20 cellular contexts compared by ENCODE assay signal in the genomic region with DNA sequence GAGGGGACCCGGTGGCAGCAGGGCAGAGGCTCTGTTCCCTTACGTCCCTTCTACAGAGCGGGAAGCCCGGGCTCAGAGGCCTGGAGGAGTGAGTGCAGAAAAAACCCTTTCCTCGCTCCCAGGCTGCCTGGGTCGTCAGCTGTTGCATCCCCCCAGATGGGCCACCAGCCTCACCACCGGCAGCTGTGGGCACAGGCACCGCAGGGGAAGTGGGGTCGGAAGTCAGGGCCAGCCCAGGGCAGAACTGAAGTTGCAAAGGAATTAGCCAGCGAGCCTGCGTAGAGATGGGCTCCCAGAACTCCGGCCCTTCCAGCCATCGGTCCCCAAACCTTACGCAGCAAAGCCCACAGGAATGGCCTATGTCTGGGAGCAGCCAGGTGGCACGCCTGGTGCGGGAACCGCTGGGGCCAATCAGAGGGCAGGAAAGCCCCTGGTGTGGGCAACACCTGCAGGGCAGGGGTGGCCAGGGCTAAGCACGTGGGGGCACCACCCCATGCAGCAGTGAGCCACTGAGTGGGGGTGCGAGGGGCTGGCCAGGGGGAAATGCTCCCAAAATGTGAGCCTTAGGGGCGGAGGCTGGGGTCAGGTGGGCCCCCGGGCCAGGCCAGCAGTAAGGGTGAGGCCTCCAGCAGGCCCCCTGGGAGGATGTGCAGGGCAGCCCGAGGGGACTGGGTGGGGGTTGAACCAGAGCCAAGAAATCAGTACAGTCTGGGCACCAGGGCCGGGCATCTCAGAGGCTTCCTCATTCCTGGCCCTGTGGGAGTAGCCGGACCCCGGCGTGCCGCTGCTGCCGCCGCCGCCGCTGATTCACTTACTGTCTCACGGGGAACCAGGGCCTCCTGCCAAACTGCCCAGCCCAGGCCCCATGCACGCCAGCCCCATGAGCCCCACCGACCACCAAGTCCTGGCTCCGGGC. TPM values are rescaled to one million over a fixed set of nuclear protein-coding genes. Genes with fewer than 3 reads are reported as not detected.
DNase-seq lines count a peak whose midpoint lies in the region; ATAC-seq, FAIRE-seq and TF ChIP-seq lines count a peak whose summit lies in the region.
"Had no signal": no experiment of that assay in that cellular context is flagged by ENCODE, and none has a peak within 500 bp of the region (broad histone marks: within the 10 kb centered on the region; RNA-seq: fewer than 3 reads in every experiment).

No MANE protein-coding gene starts in this region.

- no peaks in the 10 kb centered on the region for H3K36me3 ChIP-seq in brain microvascular endothelial cell (replicated peaks)

- peaks cover 4% of the 10 kb centered on the region for H3K36me3 Mint-ChIP-seq in chondrocyte (ENCODE audit: low read depth)
- H3K36me3 Mint-ChIP-seq in activated T-helper 17 cell treated with anti-CD3 and anti-CD28 coated beads, Interleukin-2, amount 50 U/mL, for 72 hours (ENCODE audit: low read depth), result no peaks in the 10 kb centered on the region
- H3K36me3 Mint-ChIP-seq: natural killer cell had no signal

- H3K27me3 ChIP-seq in brain microvascular endothelial cell (replicated peaks), result no peaks in the 10 kb centered on the region

- no peak overlapping the region for H3K27ac ChIP-seq in brain microvascular endothelial cell
- H3K27ac ChIP-seq: GM23248 had no signal

- peak; percentile 76 for DNase-seq in HK-2 (ENCODE audit: unreplicated experiment)
- DNase-seq in RCC 7860 (ENCODE audit: low spot score), result peak; percentile 88
- no peak for DNase-seq in chondrocyte (ENCODE audit: low spot score)
- DNase-seq in renal cortical epithelial cell (ENCODE audit: low read depth), result peak; percentile 30
- no peak for DNase-seq in NCI-H2107 (lab: John Stamatoyannopoulos, UW)
- DNase-seq in brain microvascular endothelial cell, result no peak
- DNase-seq: activated CD4-positive, alpha-beta T cell treated with anti-CD3 and anti-CD28 coated beads for 1 hour; activated naive CD8-positive, alpha-beta T cell treated with anti-CD3 and anti-CD28 coated beads, Interleukin-2, amount 50 U/mL, for 24 hours; activated T-cell treated with anti-CD3 and anti-CD28 coated beads for 4 hours; foreskin fibroblast; GM23248; natural killer cell; NCI-H1436 treated with DMSO at 0.1 percent for 48 hours; NCI-H526 had no signal

- peak overlapping the region; percentile 49 for H3K27ac Mint-ChIP-seq in chondrocyte (ENCODE audit: unreplicated experiment)
- H3K27ac Mint-ChIP-seq in activated T-helper 17 cell treated with anti-CD3 and anti-CD28 coated beads, Interleukin-2, amount 50 U/mL, for 72 hours, result no peak overlapping the region
- H3K27ac Mint-ChIP-seq: activated naive CD8-positive, alpha-beta T cell treated with anti-CD3 and anti-CD28 coated beads, Interleukin-2, amount 50 U/mL, for 24 hours; natural killer cell had no signal

- H3K4me3 ChIP-seq in brain microvascular endothelial cell (ENCODE audit: low read depth, low read length), result no peak overlapping the region
- H3K4me3 ChIP-seq: GM23248 had no signal

- ATAC-seq in HG02840 (IDR thresholded peaks at IDR 0.05; ENCODE audit: low FRiP score, unreplicated experiment), result no peak
- ATAC-seq in activated T-helper 17 cell treated with anti-CD3 and anti-CD28 coated beads, Interleukin-2, amount 50 U/mL, for 72 hours (replicated peaks), result no peak
- ATAC-seq: activated naive CD8-positive, alpha-beta T cell treated with anti-CD3 and anti-CD28 coated beads, Interleukin-2, amount 50 U/mL, for 24 hours had no signal

- FAIRE-seq in RCC 7860 (lab: Jason Lieb, UNC), result peak; percentile 73
- FAIRE-seq: HTR-8/SVneo, islet of Langerhans had no signal

- in situ Hi-C loops in brain microvascular endothelial cell (cut with HindIII; ENCODE audit: low pct_ligation_motif_present, low sequenced_read_pairs), result no loop called here

- peaks cover 5% of the 10 kb centered on the region for H3K9me3 Mint-ChIP-seq in chondrocyte (ENCODE audit: low read depth)
- peaks cover 5% of the 10 kb centered on the region for H3K9me3 Mint-ChIP-seq in activated T-helper 17 cell treated with anti-CD3 and anti-CD28 coated beads, Interleukin-2, amount 50 U/mL, for 72 hours
- H3K9me3 Mint-ChIP-seq: natural killer cell had no signal

- H3K27me3 Mint-ChIP-seq in chondrocyte (ENCODE audit: low read depth), result peaks cover 9% of the 10 kb centered on the region
- H3K27me3 Mint-ChIP-seq in activated T-helper 17 cell treated with anti-CD3 and anti-CD28 coated beads, Interleukin-2, amount 50 U/mL, for 72 hours, result peaks cover 10% of the 10 kb centered on the region
- H3K27me3 Mint-ChIP-seq: activated naive CD8-positive, alpha-beta T cell treated with anti-CD3 and anti-CD28 coated beads, Interleukin-2, amount 50 U/mL, for 24 hours had no signal

- peaks cover 9% of the 10 kb centered on the region for H3K4me1 Mint-ChIP-seq in chondrocyte (ENCODE audit: low read depth)
- no peaks in the 10 kb centered on the region for H3K4me1 Mint-ChIP-seq in activated T-helper 17 cell treated with anti-CD3 and anti-CD28 coated beads, Interleukin-2, amount 50 U/mL, for 72 hours
- H3K4me1 Mint-ChIP-seq: activated naive CD8-positive, alpha-beta T cell treated with anti-CD3 and anti-CD28 coated beads, Interleukin-2, amount 50 U/mL, for 24 hours; natural killer cell had no signal

- H3K4me3 Mint-ChIP-seq in chondrocyte (ENCODE audit: unreplicated experiment), result no peak overlapping the region
- no peak overlapping the region for H3K4me3 Mint-ChIP-seq in activated T-helper 17 cell treated with anti-CD3 and anti-CD28 coated beads, Interleukin-2, amount 50 U/mL, for 72 hours
- H3K4me3 Mint-ChIP-seq: activated naive CD8-positive, alpha-beta T cell treated with anti-CD3 and anti-CD28 coated beads, Interleukin-2, amount 50 U/mL, for 24 hours; natural killer cell had no signal

- no peak for TF ChIP-seq CTCF in chondrocyte (IDR thresholded peaks at IDR 0.05)
- no peak for TF ChIP-seq CTCF in brain microvascular endothelial cell (IDR thresholded peaks at IDR 0.05; ENCODE audit: low read depth, low read length, missing control alignments)

RNA-seq across cellular contexts. Expression of a gene that starts 58.2 kb away (rescaled TPM):
- 0.15 to 1.1 TPM (median 0.18 TPM) in 3 replicates for total RNA-seq in chondrocyte
- 14.5 and 16.7 TPM in 2 replicates for total RNA-seq in renal cortical epithelial cell
- not detected for total RNA-seq in activated T-helper 17 cell treated with anti-CD3 and anti-CD28 coated beads, Interleukin-2, amount 50 U/mL, for 72 hours
- total RNA-seq: GM23248, natural killer cell, SK-MEL-5, subcutaneous adipose tissue had no signal

Comparison
In these comparisons a context has a peak if more than half of its experiments do, and no peak if none do; other contexts are left out.
1. DNase-seq: peak in HK-2 (single experiment), RCC 7860 (single experiment) and renal cortical epithelial cell (single experiment); none in chondrocyte (single experiment), NCI-H2107 (single experiment) and brain microvascular endothelial cell (single experiment).